ENCODE assay signal across 8 cellular contexts in the genomic region with DNA sequence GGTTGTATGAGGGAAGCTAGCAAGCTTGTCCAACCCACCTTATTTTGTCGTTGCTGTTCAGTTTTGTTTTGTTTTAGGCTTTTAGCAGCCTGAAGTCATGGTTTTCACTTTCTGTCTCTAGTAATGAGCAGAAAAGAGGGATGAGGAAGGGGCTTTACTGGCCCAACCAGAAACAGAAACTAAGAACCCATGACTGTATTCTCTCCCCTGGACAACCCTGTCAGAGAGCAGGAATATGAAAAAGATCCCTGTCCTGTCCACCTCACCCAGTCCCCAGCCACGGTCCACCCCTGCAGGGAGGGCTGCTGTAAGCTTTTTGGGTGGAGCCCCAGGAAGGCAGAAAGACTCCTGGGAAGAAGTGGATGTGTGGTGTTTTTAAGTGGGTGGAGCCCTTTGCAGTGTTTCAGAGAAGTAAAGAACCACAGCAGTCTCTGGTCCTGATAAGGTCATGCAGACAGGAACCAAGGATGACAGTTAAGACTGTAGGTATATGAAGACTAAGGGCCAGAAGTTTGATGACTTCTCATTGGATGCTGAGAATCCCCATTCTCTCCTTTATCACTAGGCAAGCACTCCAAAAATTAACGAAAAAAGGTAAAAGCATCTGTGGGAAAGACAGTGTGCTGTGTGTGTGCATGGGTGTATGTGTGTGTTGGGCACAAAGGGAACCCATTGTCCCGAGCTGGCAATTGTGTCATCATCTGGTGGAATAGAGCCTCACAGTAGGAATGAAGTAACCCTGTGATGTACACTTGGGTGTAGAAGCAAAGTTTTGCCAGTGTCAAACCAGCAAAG. TPM values are rescaled to one million over a fixed set of nuclear protein-coding genes. Genes with fewer than 3 reads are reported as not detected.
DNase-seq lines count a peak whose midpoint lies in the region; ATAC-seq and TF ChIP-seq lines count a peak whose summit lies in the region.
"Had no signal": no experiment of that assay in that cellular context is flagged by ENCODE, and none has a peak within 500 bp of the region (broad histone marks: within the 10 kb centered on the region; RNA-seq: fewer than 3 reads in every experiment).

No MANE protein-coding gene starts in this region.

- H3K79me2 ChIP-seq in osteoblast (ENCODE audit: insufficient read depth, low read length) = no peaks in the 10 kb centered on the region

- H3K4me1 ChIP-seq in osteoblast (ENCODE audit: insufficient read depth, low read length) = no peaks in the 10 kb centered on the region

- peaks cover 2% of the 10 kb centered on the region for H3K27me3 ChIP-seq in osteoblast (ENCODE audit: insufficient read depth, low read length)

- H3K36me3 ChIP-seq in osteoblast (ENCODE audit: insufficient read depth, low read length) = no peaks in the 10 kb centered on the region

- H3K4me3 ChIP-seq in osteoblast (ENCODE audit: insufficient read depth, low read length) = no peak overlapping the region

- H3K9me3 ChIP-seq in osteoblast (ENCODE audit: low read depth, low read length) = no peaks in the 10 kb centered on the region

- DNase-seq in H4 (ENCODE audit: low spot score) = peak; percentile 53
- DNase-seq in OCI-M1 (lab: John Stamatoyannopoulos, UW) = peak; percentile 77
- no peak for DNase-seq in osteoblast (ENCODE audit: insufficient read length, low spot score, missing footprints)
- DNase-seq in HCEC 1CT = no peak
- no peak for DNase-seq in activated CD4-positive, alpha-beta T cell treated with anti-CD3 and anti-CD28 coated beads for 4 hours
- DNase-seq in Right ventricle myocardium inferior (ENCODE audit: missing footprints) = no peak

- ATAC-seq in GM18868 (IDR thresholded peaks at IDR 0.05; ENCODE audit: unreplicated experiment) (peak; percentile 65), Right ventricle myocardium inferior (no peak)

- no peaks in the 10 kb centered on the region for H4K20me1 ChIP-seq in osteoblast (ENCODE audit: insufficient read depth, low read length)

- peak overlapping the region; percentile 33 for H3K4me2 ChIP-seq in osteoblast (ENCODE audit: insufficient read depth, low read length)

- H3K27ac ChIP-seq in osteoblast (ENCODE audit: low read depth, low read length) = no peak overlapping the region
- H3K27ac ChIP-seq: VCaP had no signal

- TF ChIP-seq CTCF in osteoblast (IDR thresholded peaks at IDR 0.05; ENCODE audit: extremely low read depth, low read depth, low read length) = no peak

- intact Hi-C loops in Right ventricle myocardium inferior (cut with DNase I) = no loop called here

- peak overlapping the region; percentile 3 for H2AFZ ChIP-seq in osteoblast (ENCODE audit: low read length)

RNA-seq across cellular contexts. Expression of gene MRPL32, which starts 13.8 kb away (rescaled TPM):
- 114 and 145 TPM in 2 replicates for total RNA-seq in H4 (2014; rRNA removed; shearing (Covaris generic))
- 35.5 and 42.1 TPM in 2 replicates for total RNA-seq in osteoblast
- 66.8 TPM for total RNA-seq in Right ventricle myocardium inferior

RNA-seq across cellular contexts. Expression of gene PSMA2, which starts 14.0 kb away (rescaled TPM):
- 653 and 656 TPM in 2 replicates for total RNA-seq in H4 (2014; rRNA removed; shearing (Covaris generic))
- total RNA-seq in osteoblast (50.3 and 59.2 TPM in 2 replicates), Right ventricle myocardium inferior (81.7 TPM)

RNA-seq across cellular contexts. Expression of gene C7orf25, which starts 34.1 kb away (rescaled TPM):
- 13.2 and 15.8 TPM in 2 replicates for total RNA-seq in H4 (2014; rRNA removed; shearing (Covaris generic))
- total RNA-seq in osteoblast (8.0 and 8.7 TPM in 2 replicates), Right ventricle myocardium inferior (4.2 TPM)

Comparison
In these comparisons a context has a peak if more than half of its experiments do, and no peak if none do; other contexts are left out.
1. DNase-seq: peak in H4 (single experiment) and OCI-M1 (single experiment); none in osteoblast (single experiment), HCEC 1CT (single experiment), activated CD4-positive, alpha-beta T cell treated with anti-CD3 and anti-CD28 coated beads for 4 hours (0 of 2) and Right ventricle myocardium inferior (single experiment).